Comparison of ENCODE assay signal across 20 cellular contexts in the genomic region with DNA sequence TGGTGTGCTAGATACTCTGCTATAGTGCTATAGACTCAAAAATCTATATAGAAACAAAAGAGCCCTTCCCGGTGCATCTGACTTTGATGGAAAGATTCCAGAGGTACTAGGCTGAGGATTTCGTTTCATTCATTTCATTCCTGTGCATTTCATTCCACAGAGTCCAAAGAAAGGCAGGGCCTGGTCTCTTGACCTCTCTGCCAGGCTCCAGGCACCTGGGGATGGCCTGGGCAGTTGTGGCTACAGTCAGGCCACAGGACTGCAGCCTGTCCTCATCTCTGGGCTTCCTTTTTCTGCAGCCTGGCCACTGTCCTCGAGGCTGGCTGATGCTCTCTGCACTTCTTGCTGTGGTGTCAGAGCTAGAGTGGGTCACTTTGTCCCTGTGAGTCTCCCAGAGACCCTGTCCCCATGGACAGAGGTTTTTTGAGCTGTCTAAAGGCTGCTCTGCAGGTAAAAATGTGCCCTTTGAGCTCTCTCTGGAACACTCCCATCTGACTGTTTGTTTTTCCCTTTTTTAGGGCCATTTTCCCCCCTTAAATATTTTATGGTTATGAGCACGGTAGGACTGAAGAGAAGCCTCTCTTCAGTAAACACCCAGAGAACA. TPM values are rescaled to one million over a fixed set of nuclear protein-coding genes. Genes with fewer than 3 reads are reported as not detected.
"Had no signal": no experiment of that assay in that cellular context is flagged by ENCODE, and none has a peak within 500 bp of the region (broad histone marks: within the 10 kb centered on the region; RNA-seq: fewer than 3 reads in every experiment).

No MANE protein-coding gene starts in this region.

- H3K27ac Mint-ChIP-seq: activated CD8-positive, alpha-beta T cell treated with anti-CD3 and anti-CD28 coated beads, Interleukin-2, amount 10 ng/mL, durations not matched to agents 7 days and 5 days; activated naive CD4-positive, alpha-beta T cell treated with anti-CD3 and anti-CD28 coated beads for 36 hours; activated naive CD8-positive, alpha-beta T cell treated with anti-CD3 and anti-CD28 coated beads, Interleukin-2, amount 50 U/mL, for 24 hours; nephron progenitor cell; stimulated activated naive B cell treated with anti-CD40 and anti-IgM and Interleukin-4, amounts not matched to agents 10 μg/mL and 1 μg/mL and 100 μg/mL, for 72 hours had no signal

- DNase-seq: activated CD4-positive, alpha-beta T cell treated with anti-CD3 and anti-CD28 coated beads for 1 hour; activated CD4-positive, alpha-beta T cell treated with anti-CD3 and anti-CD28 coated beads, Interleukin-2, amount 50 U/mL, for 1 hour; activated CD8-positive, alpha-beta T cell treated with anti-CD3 and anti-CD28 coated beads, Interleukin-2, amount 10 ng/mL, durations not matched to agents 7 days and 5 days; activated naive CD4-positive, alpha-beta T cell treated with anti-CD3 and anti-CD28 coated beads for 36 hours; activated naive CD8-positive, alpha-beta T cell treated with anti-CD3 and anti-CD28 coated beads, Interleukin-2, amount 50 U/mL, for 24 hours; activated T-cell treated with anti-CD3 and anti-CD28 coated beads, Interleukin-2, amount 50 U/mL, for 48 hours; effector CD4-positive, alpha-beta T cell; erythroblast; foreskin fibroblast; heart right ventricle; kidney; nephron progenitor cell; stimulated activated CD4-positive, alpha-beta T cell treated with anti-CD3 and anti-CD28 coated beads, Interleukin-2, amount 100 ng/mL, for 48 hours; stimulated activated CD8-positive, alpha-beta memory T cell treated with anti-CD3 and anti-CD28 coated beads, Interleukin-4, amount 100 ng/mL, for 48 hours; stimulated activated naive B cell treated with anti-CD40 and anti-IgM and Interleukin-4, amounts not matched to agents 10 μg/mL and 1 μg/mL and 100 μg/mL, for 72 hours; T-helper 1 cell had no signal

- H3K4me3 Mint-ChIP-seq: activated CD8-positive, alpha-beta T cell treated with anti-CD3 and anti-CD28 coated beads, Interleukin-2, amount 10 ng/mL, durations not matched to agents 7 days and 5 days; activated naive CD4-positive, alpha-beta T cell treated with anti-CD3 and anti-CD28 coated beads for 36 hours; activated naive CD8-positive, alpha-beta T cell treated with anti-CD3 and anti-CD28 coated beads, Interleukin-2, amount 50 U/mL, for 24 hours; nephron progenitor cell; stimulated activated naive B cell treated with anti-CD40 and anti-IgM and Interleukin-4, amounts not matched to agents 10 μg/mL and 1 μg/mL and 100 μg/mL, for 72 hours had no signal

- H3K27ac ChIP-seq: heart right ventricle had no signal

- H3K9me3 Mint-ChIP-seq: activated naive CD4-positive, alpha-beta T cell treated with anti-CD3 and anti-CD28 coated beads for 36 hours; activated naive CD8-positive, alpha-beta T cell treated with anti-CD3 and anti-CD28 coated beads, Interleukin-2, amount 50 U/mL, for 24 hours; stimulated activated naive B cell treated with anti-CD40 and anti-IgM and Interleukin-4, amounts not matched to agents 10 μg/mL and 1 μg/mL and 100 μg/mL, for 72 hours had no signal

- H3K36me3 ChIP-seq: heart right ventricle had no signal

- H3K9me3 ChIP-seq: heart right ventricle had no signal

- H3K4me3 ChIP-seq: heart right ventricle, lung had no signal

- ATAC-seq: activated CD8-positive, alpha-beta T cell treated with anti-CD3 and anti-CD28 coated beads, Interleukin-2, amount 10 ng/mL, durations not matched to agents 7 days and 5 days; activated naive CD8-positive, alpha-beta T cell treated with anti-CD3 and anti-CD28 coated beads, Interleukin-2, amount 50 U/mL, for 24 hours; heart right ventricle; left lobe of liver; sciatic nerve; stimulated activated naive B cell treated with anti-CD40 and anti-IgM and Interleukin-4, amounts not matched to agents 10 μg/mL and 1 μg/mL and 100 μg/mL, for 72 hours had no signal

RNA-seq across cellular contexts. Expression of gene VDR, which starts 3.2 kb away (rescaled TPM):
- total RNA-seq: temporal lobe had no signal
